Comparison of ENCODE assay signal across 1 cellular context in the genomic region with DNA sequence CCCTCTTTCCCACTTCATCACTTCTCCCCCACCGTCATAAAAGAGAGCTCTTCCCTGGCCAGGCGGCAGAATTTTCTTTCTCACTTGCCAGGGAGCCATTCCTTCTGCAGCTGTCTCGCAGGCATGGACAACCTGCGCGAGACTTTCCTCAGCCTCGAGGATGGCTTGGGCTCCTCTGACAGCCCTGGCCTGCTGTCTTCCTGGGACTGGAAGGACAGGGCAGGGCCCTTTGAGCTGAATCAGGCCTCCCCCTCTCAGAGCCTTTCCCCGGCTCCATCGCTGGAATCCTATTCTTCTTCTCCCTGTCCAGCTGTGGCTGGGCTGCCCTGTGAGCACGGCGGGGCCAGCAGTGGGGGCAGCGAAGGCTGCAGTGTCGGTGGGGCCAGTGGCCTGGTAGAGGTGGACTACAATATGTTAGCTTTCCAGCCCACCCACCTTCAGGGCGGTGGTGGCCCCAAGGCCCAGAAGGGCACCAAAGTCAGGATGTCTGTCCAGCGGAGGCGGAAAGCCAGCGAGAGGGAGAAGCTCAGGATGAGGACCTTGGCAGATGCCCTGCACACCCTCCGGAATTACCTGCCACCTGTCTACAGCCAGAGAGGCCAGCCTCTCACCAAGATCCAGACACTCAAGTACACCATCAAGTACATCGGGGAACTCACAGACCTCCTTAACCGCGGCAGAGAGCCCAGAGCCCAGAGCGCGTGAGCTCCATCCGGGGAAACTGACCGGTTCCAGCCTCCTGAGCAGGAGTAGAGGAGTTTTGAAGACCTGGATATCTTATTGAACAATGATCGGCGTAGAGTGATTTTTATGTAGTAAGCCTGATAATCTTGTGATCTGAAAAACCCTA.
TF ChIP-seq lines count a peak whose summit lies in the region.

A gene with protein sequence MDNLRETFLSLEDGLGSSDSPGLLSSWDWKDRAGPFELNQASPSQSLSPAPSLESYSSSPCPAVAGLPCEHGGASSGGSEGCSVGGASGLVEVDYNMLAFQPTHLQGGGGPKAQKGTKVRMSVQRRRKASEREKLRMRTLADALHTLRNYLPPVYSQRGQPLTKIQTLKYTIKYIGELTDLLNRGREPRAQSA (plus strand): TSS at position 65 of the 850 bp plus-strand sequence. CDS start 59 bp downstream, at position 124.

TF ChIP-seq in IMR-90, 13 proteins besides CTCF, POLR2A, EP300 and RAD21:
- TF ChIP-seq NFE2L2 (IDR thresholded peaks at IDR 0.05; ENCODE audit: low read depth, low read length) (no peak), RCOR1 (IDR thresholded peaks at IDR 0.05; ENCODE audit: insufficient replicate concordance, low read length) (no peak), MAZ (IDR thresholded peaks at IDR 0.05; ENCODE audit: borderline replicate concordance, low read depth, low read length) (no peak), MAFK (IDR thresholded peaks at IDR 0.05; ENCODE audit: low read depth, low read length) (no peak), CHD1 (IDR thresholded peaks at IDR 0.05; ENCODE audit: low read depth, low read length) (no peak), SMC3 (IDR thresholded peaks at IDR 0.05; ENCODE audit: low read depth, low read length) (no peak), MXI1 (IDR thresholded peaks at IDR 0.05; ENCODE audit: borderline replicate concordance, low read depth, low read length) (no peak), RFX5 (IDR thresholded peaks at IDR 0.05; ENCODE audit: low read depth, low read length) (no peak), FOS (IDR thresholded peaks at IDR 0.05; ENCODE audit: low read depth, low read length) (no peak), CEBPB (IDR thresholded peaks at IDR 0.05; ENCODE audit: low read depth, low read length) (no peak), BHLHE40 (IDR thresholded peaks at IDR 0.05; ENCODE audit: low read depth, low read length) (no peak)
- TF ChIP-seq, protein P1, sequence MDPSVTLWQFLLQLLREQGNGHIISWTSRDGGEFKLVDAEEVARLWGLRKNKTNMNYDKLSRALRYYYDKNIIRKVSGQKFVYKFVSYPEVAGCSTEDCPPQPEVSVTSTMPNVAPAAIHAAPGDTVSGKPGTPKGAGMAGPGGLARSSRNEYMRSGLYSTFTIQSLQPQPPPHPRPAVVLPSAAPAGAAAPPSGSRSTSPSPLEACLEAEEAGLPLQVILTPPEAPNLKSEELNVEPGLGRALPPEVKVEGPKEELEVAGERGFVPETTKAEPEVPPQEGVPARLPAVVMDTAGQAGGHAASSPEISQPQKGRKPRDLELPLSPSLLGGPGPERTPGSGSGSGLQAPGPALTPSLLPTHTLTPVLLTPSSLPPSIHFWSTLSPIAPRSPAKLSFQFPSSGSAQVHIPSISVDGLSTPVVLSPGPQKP (IDR thresholded peaks at IDR 0.05; ENCODE audit: borderline replicate concordance, low read depth, low read length) = no peak
- TF ChIP-seq, protein P2, sequence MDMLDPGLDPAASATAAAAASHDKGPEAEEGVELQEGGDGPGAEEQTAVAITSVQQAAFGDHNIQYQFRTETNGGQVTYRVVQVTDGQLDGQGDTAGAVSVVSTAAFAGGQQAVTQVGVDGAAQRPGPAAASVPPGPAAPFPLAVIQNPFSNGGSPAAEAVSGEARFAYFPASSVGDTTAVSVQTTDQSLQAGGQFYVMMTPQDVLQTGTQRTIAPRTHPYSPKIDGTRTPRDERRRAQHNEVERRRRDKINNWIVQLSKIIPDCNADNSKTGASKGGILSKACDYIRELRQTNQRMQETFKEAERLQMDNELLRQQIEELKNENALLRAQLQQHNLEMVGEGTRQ (IDR thresholded peaks at IDR 0.05; ENCODE audit: low read depth, low read length) = no peak
